ENCODE assay signal across 8 cellular contexts in the genomic region with DNA sequence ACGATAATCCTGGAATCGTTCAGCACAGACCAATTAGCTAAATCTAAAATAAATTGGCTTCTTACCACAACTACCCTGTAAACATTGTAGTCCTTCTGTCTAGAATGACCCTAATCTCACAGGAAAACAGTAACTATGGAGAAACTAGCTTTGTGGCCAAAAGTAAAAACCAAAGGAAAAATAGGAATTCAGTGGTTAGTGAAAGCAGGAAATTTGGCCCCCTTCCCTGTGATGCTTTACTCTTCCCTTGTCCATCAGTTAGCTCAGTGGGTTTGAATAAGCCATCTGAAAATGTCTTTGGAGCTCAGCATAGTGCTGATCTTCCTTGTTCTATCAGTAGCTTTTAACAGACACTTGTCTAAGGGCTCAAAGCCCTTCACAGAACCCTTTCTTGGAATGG. TPM values are rescaled to one million over a fixed set of nuclear protein-coding genes. Genes with fewer than 3 reads are reported as not detected.
A peak's percentile ranks its signal among the peaks of the same experiment; 100 is the strongest.
DNase-seq lines count a peak whose midpoint lies in the region; ATAC-seq and TF ChIP-seq lines count a peak whose summit lies in the region.

No MANE protein-coding gene starts in this region.

- intact Hi-C loops in Right ventricle myocardium inferior (cut with DNase I) (loop anchor here (5.0 kb wide), 2 partner anchors 120 to 135 kb away; no protein-coding TSS in a partner anchor), aorta (cut with DNase I) (loop anchor here in 1 of 2 donors (5.0 kb wide), 1 partner anchor 155 kb away; no protein-coding TSS in a partner anchor)

- WGBS in lung, 2 donors = 22 to 43% methylated on average over 2 of the region's 2 CpGs
- 14 to 18% methylated on average over 2 of the region's 2 CpGs for WGBS in aorta, 2 donors

- H3K27me3 ChIP-seq in right atrium auricular region = no peaks in the 10 kb centered on the region
- no peaks in the 10 kb centered on the region for H3K27me3 ChIP-seq in lung (ENCODE audit: control insufficient read depth, insufficient read depth)
- H3K27me3 ChIP-seq in aorta (ENCODE audit: control insufficient read depth in 1 of 2, insufficient read depth in 2 of 2, low read length in 1 of 2) = no peaks in the 10 kb centered on the region

- H3K27ac ChIP-seq in right atrium auricular region (peak overlapping the region in 1 of 2 donors; percentile 11), lung (ENCODE audit: low read depth in 1 of 2, low read length in 1 of 2) (peak overlapping the region in 1 of 2 donors; percentile 1), aorta (ENCODE audit: low read depth in 1 of 2, low read length in 2 of 2) (no peak overlapping the region)

- H3K4me1 ChIP-seq in right atrium auricular region (peaks cover 0 to 36% of the 10 kb centered on the region in 2 donors), lung (ENCODE audit: control insufficient read depth in 2 of 2, insufficient read depth in 2 of 2, low read length in 2 of 2) (peaks cover 0 to 5% of the 10 kb centered on the region in 2 donors), aorta (ENCODE audit: control insufficient read depth in 1 of 2, insufficient read depth in 2 of 2, low read length in 2 of 2) (no peaks in the 10 kb centered on the region)

- H3K9me3 ChIP-seq in right atrium auricular region = no peaks in the 10 kb centered on the region
- no peaks in the 10 kb centered on the region for H3K9me3 ChIP-seq in lung (ENCODE audit: control insufficient read depth in 2 of 2, insufficient read depth in 1 of 2, low read length in 1 of 2)
- H3K9me3 ChIP-seq in aorta (ENCODE audit: control insufficient read depth, low read length) = no peaks in the 10 kb centered on the region

- ATAC-seq in Right ventricle myocardium inferior = no peak
- no peak for ATAC-seq in lung (ENCODE audit: insufficient read depth, low FRiP score)
- ATAC-seq in aorta (ENCODE audit: low FRiP score) = no peak
- no peak for ATAC-seq in GM21723 (IDR thresholded peaks at IDR 0.05; ENCODE audit: unreplicated experiment)
- ATAC-seq in HG03432 (IDR thresholded peaks at IDR 0.05; ENCODE audit: unreplicated experiment) = no peak

- no peak for DNase-seq in right atrium auricular region (ENCODE audit: low spot score)
- DNase-seq in Right ventricle myocardium inferior (ENCODE audit: missing footprints) = no peak
- peak; percentile 24 for DNase-seq in amniotic epithelial cell (ENCODE audit: low read depth)
- DNase-seq in lung (ENCODE audit: low spot score) = no peak
- no peak for DNase-seq in aorta
- DNase-seq in middle frontal gyrus (ENCODE audit: extremely low spot score, low spot score) = no peak

- H3K4me3 ChIP-seq in right atrium auricular region = peak overlapping the region; percentile 91 to 95
- peak overlapping the region; percentile 24 for H3K4me3 ChIP-seq in lung
- peak overlapping the region; percentile 16 to 54 for H3K4me3 ChIP-seq in aorta (ENCODE audit: low read length in 2 of 2)

- H3K36me3 ChIP-seq in right atrium auricular region = peaks cover 21% of the 10 kb centered on the region
- peaks cover 2 to 6% of the 10 kb centered on the region in 2 donors for H3K36me3 ChIP-seq in lung (ENCODE audit: control insufficient read depth in 2 of 2, insufficient read depth in 2 of 2, low read length in 2 of 2)
- no peaks in the 10 kb centered on the region for H3K36me3 ChIP-seq in aorta (ENCODE audit: control insufficient read depth in 1 of 2, insufficient read depth in 2 of 2, low read length in 1 of 2)

- TF ChIP-seq CTCF in right atrium auricular region (IDR thresholded peaks at IDR 0.05) (no peak), lung (IDR thresholded peaks at IDR 0.05; ENCODE audit: control extremely low read depth, extremely low read depth) (no peak)

RNA-seq across cellular contexts. Expression of gene NMD3, which starts 1.6 kb away (rescaled TPM):
- total RNA-seq in right atrium auricular region (10 to 100 TPM; 33.2 to 40.8 TPM), Right ventricle myocardium inferior (49.0 TPM), lung (10 to 100 TPM; 40.1 to 64.1 TPM), aorta (10 to 100 TPM; 53.8 to 56.5 TPM)
- polyA plus RNA-seq in lung (10 to 100 TPM; 18.7 to 26.3 TPM), aorta (10 to 100 TPM; 37.9 to 38.6 TPM)

Comparison
In these comparisons a context has a peak if more than half of its experiments do, and no peak if none do; other contexts are left out.
1. H3K4me3 ChIP-seq: peak in every context shown above with its lines; median percentile 93 in right atrium auricular region; 35 in aorta; 24 in lung.